13 cellular contexts compared by ENCODE assay signal in genomic region chr1:8055973-8056372, GRCh38. TPM values are rescaled to one million over a fixed set of nuclear protein-coding genes. Genes with fewer than 3 reads are reported as not detected.
DNase-seq lines count a peak whose midpoint lies in the region; ATAC-seq and TF ChIP-seq lines count a peak whose summit lies in the region.
"Had no signal": no experiment of that assay in that cellular context is flagged by ENCODE, and none has a peak within 500 bp of the region (broad histone marks: within the 10 kb centered on the region; RNA-seq: fewer than 3 reads in every experiment).

No MANE protein-coding gene starts in this region.

- H3K9me3 ChIP-seq in suprapubic skin: no peaks in the 10 kb centered on the region

- intact Hi-C loops in sciatic nerve (cut with DNase I): no loop called here

- no peaks in the 10 kb centered on the region for H3K27me3 ChIP-seq in suprapubic skin

- peak; percentile 76 for DNase-seq in HS-5 (ENCODE audit: low read depth)
- DNase-seq in fibroblast of the aortic adventitia (ENCODE audit: low read depth): peak; percentile 85
- DNase-seq in suprapubic skin (ENCODE audit: low spot score in 2 of 2): no peak
- DNase-seq in type B pancreatic cell (ENCODE audit: extremely low spot score, unreplicated experiment): no peak
- no peak for DNase-seq in NCI-H82 treated with DMSO at 0.1 percent for 48 hours (lab: John Stamatoyannopoulos, UW; ENCODE audit: unreplicated experiment)
- DNase-seq in sciatic nerve (ENCODE audit: low spot score): no peak
- DNase-seq: activated B cell treated with CpG ODN at 0.5 μM for 24 hours; amygdala; effector CD4-positive, alpha-beta T cell; H9; Kasumi-1; SHP77 had no signal

- H3K4me3 Mint-ChIP-seq in type B pancreatic cell: no peak overlapping the region
- H3K4me3 Mint-ChIP-seq: activated B cell treated with CpG ODN at 0.5 μM for 24 hours, H9 had no signal

- no peaks in the 10 kb centered on the region for H3K9me3 Mint-ChIP-seq in type B pancreatic cell
- H3K9me3 Mint-ChIP-seq: activated B cell treated with CpG ODN at 0.5 μM for 24 hours, H9 had no signal

- no peak for TF ChIP-seq EP300 in suprapubic skin (IDR thresholded peaks at IDR 0.05)

- TF ChIP-seq CTCF in fibroblast of the aortic adventitia (IDR thresholded peaks at IDR 0.05; ENCODE audit: insufficient read depth, low read length): no peak
- no peak for TF ChIP-seq CTCF in suprapubic skin (IDR thresholded peaks at IDR 0.05)
- TF ChIP-seq CTCF in type B pancreatic cell (conservative IDR thresholded peaks at IDR 0.05): no peak

- H3K27me3 Mint-ChIP-seq in type B pancreatic cell: no peaks in the 10 kb centered on the region

- H3K4me3 ChIP-seq in fibroblast of the aortic adventitia (ENCODE audit: low read depth, low read length): no peak overlapping the region
- H3K4me3 ChIP-seq in suprapubic skin: no peak overlapping the region

- 56% methylated on average over 4 of the region's 4 CpGs for WGBS in suprapubic skin

- H3K36me3 ChIP-seq in suprapubic skin: no peaks in the 10 kb centered on the region

- peak; percentile 87 for ATAC-seq in SK-N-SH treated with all-trans-retinoic acid at 6 μM for 48 hours
- ATAC-seq in sciatic nerve: no peak

- no peaks in the 10 kb centered on the region for H3K36me3 Mint-ChIP-seq in type B pancreatic cell

- peak overlapping the region; percentile 22 for H3K27ac ChIP-seq in suprapubic skin

- no peak for TF ChIP-seq POLR2A in suprapubic skin (IDR thresholded peaks at IDR 0.05)

- peaks cover 3% of the 10 kb centered on the region for H3K4me1 Mint-ChIP-seq in type B pancreatic cell (ENCODE audit: unreplicated experiment)
- H3K4me1 Mint-ChIP-seq: activated B cell treated with CpG ODN at 0.5 μM for 24 hours had no signal

- peaks cover 21% of the 10 kb centered on the region for H3K4me1 ChIP-seq in suprapubic skin

- H3K27ac Mint-ChIP-seq in type B pancreatic cell: no peak overlapping the region
- H3K27ac Mint-ChIP-seq: activated B cell treated with CpG ODN at 0.5 μM for 24 hours, H9 had no signal

TF ChIP-seq in SK-N-SH treated with all-trans-retinoic acid at 6 μM for 48 hours, 23 proteins besides CTCF, POLR2A, EP300 and RAD21:
- peak; percentile 96 for TF ChIP-seq ISL1 (CRISPR knock-in tag; IDR thresholded peaks at IDR 0.05)
- TF ChIP-seq ZC3H10 (CRISPR knock-in tag; IDR thresholded peaks at IDR 0.05): peak; percentile 43; the same call in 1 of the 2 replicates
- TF ChIP-seq TOX (CRISPR knock-in tag; IDR thresholded peaks at IDR 0.05; ENCODE audit: borderline replicate concordance): no peak
- 0 out of 2 replicates have a peak, but pooled peaks have one; percentile 33 for TF ChIP-seq CREB5 (CRISPR knock-in tag; IDR thresholded peaks at IDR 0.05; ENCODE audit: low read depth)
- TF ChIP-seq TCF4 (CRISPR knock-in tag; IDR thresholded peaks at IDR 0.05; ENCODE audit: borderline replicate concordance): no peak

RNA-seq across cellular contexts. Expression of gene ERRFI1, which starts 29.9 kb away (rescaled TPM):
- total RNA-seq in fibroblast of the aortic adventitia (ENCODE audit: low replicate concordance) (46.4 and 106 TPM in 2 replicates), suprapubic skin (100 to 1,000 TPM; 128 to 312 (median 262) TPM), type B pancreatic cell (ENCODE audit: low replicate concordance) (83.3 and 104 TPM in 2 replicates), sciatic nerve (33.7 TPM)

Comparison
In these comparisons a context has a peak if more than half of its experiments do, and no peak if none do; other contexts are left out.
1. DNase-seq: peak in HS-5 (single experiment) and fibroblast of the aortic adventitia (single experiment); none in suprapubic skin (0 of 2), type B pancreatic cell (single experiment), NCI-H82 treated with DMSO at 0.1 percent for 48 hours (single experiment) and sciatic nerve (single experiment).